ENCODE assay signal across 8 cellular contexts in genomic region chr14:35365130-35366047, GRCh38. TPM values are rescaled to one million over a fixed set of nuclear protein-coding genes. Genes with fewer than 3 reads are reported as not detected.
DNase-seq lines count a peak whose midpoint lies in the region; ATAC-seq and TF ChIP-seq lines count a peak whose summit lies in the region.

No MANE protein-coding gene starts in this region.

- H3K4me3 ChIP-seq in coronary artery = peak overlapping the region; percentile 8

- DNase-seq in CD14-positive monocyte (ENCODE audit: low spot score) = peak; percentile 98
- peak; percentile 64 for DNase-seq in activated CD4-positive, alpha-beta T cell treated with anti-CD3 and anti-CD28 coated beads for 4 hours
- DNase-seq in coronary artery (ENCODE audit: low spot score) = peak; percentile 92
- DNase-seq in mucosa of gallbladder (ENCODE audit: low spot score) = peak; percentile 76
- DNase-seq in stimulated activated effector memory CD8-positive, alpha-beta T cell treated with anti-CD3 and anti-CD28 coated beads, Interleukin-12 subunit alpha, Interleukin-12 subunit beta, amount 100 ng/mL, for 72 hours (ENCODE audit: low spot score in 2 of 2) = peak; percentile 52 to 84
- no peak for DNase-seq in NCI-H2196 treated with DMSO at 0.1 percent for 48 hours (lab: John Stamatoyannopoulos, UW; ENCODE audit: unreplicated experiment)

- H3K36me3 Mint-ChIP-seq in CD14-positive monocyte = peaks cover 2% of the 10 kb centered on the region in 2 donors
- peaks cover 7% of the 10 kb centered on the region for H3K36me3 Mint-ChIP-seq in stimulated activated effector memory CD8-positive, alpha-beta T cell treated with anti-CD3 and anti-CD28 coated beads, Interleukin-12 subunit alpha, Interleukin-12 subunit beta, amount 100 ng/mL, for 72 hours

- H3K4me3 Mint-ChIP-seq in CD14-positive monocyte = peak overlapping the region; percentile 48 to 61
- H3K4me3 Mint-ChIP-seq in stimulated activated effector memory CD8-positive, alpha-beta T cell treated with anti-CD3 and anti-CD28 coated beads, Interleukin-12 subunit alpha, Interleukin-12 subunit beta, amount 100 ng/mL, for 72 hours = peak overlapping the region; percentile 77

- peaks cover 47% of the 10 kb centered on the region for H3K4me1 Mint-ChIP-seq in CD14-positive monocyte
- H3K4me1 Mint-ChIP-seq in stimulated activated effector memory CD8-positive, alpha-beta T cell treated with anti-CD3 and anti-CD28 coated beads, Interleukin-12 subunit alpha, Interleukin-12 subunit beta, amount 100 ng/mL, for 72 hours = peaks cover 45% of the 10 kb centered on the region

- peak overlapping the region; percentile 98 to 100 (median 99) for H3K27ac Mint-ChIP-seq in CD14-positive monocyte
- peak overlapping the region; percentile 98 for H3K27ac Mint-ChIP-seq in stimulated activated effector memory CD8-positive, alpha-beta T cell treated with anti-CD3 and anti-CD28 coated beads, Interleukin-12 subunit alpha, Interleukin-12 subunit beta, amount 100 ng/mL, for 72 hours

- ATAC-seq in HG03565 (IDR thresholded peaks at IDR 0.05; ENCODE audit: unreplicated experiment) = peak; percentile 46
- peak; percentile 97 for ATAC-seq in stimulated activated effector memory CD8-positive, alpha-beta T cell treated with anti-CD3 and anti-CD28 coated beads, Interleukin-12 subunit alpha, Interleukin-12 subunit beta, amount 100 ng/mL, for 72 hours
- no peak for ATAC-seq in GM18519 (IDR thresholded peaks at IDR 0.05; ENCODE audit: low FRiP score, unreplicated experiment)

- peak overlapping the region; percentile 82 to 90 for H3K27ac ChIP-seq in coronary artery

- intact Hi-C loops in CD14-positive monocyte (cut with micrococcal nuclease) = loop anchor here (1.0 to 10.0 kb wide), 4 partner anchors 33 to 81 kb away; partner anchors contain the start of gene NFKBIA (in 2 of the 2)

- peaks cover 0 to 3% (median 0%) of the 10 kb centered on the region in 3 donors for H3K27me3 Mint-ChIP-seq in CD14-positive monocyte (ENCODE audit: low read depth in 3 of 3)

- no peak for TF ChIP-seq CTCF in CD14-positive monocyte (IDR thresholded peaks at IDR 0.05)
- TF ChIP-seq CTCF in coronary artery (IDR thresholded peaks at IDR 0.05) = no peak

- peaks cover 0 to 1% (median 0%) of the 10 kb centered on the region in 7 donors for H3K9me3 Mint-ChIP-seq in CD14-positive monocyte
- H3K9me3 Mint-ChIP-seq in stimulated activated effector memory CD8-positive, alpha-beta T cell treated with anti-CD3 and anti-CD28 coated beads, Interleukin-12 subunit alpha, Interleukin-12 subunit beta, amount 100 ng/mL, for 72 hours = no peaks in the 10 kb centered on the region

RNA-seq across cellular contexts. Expression of gene NFKBIA, which starts 39.2 kb away (rescaled TPM):
- polyA plus RNA-seq in CD14-positive monocyte = 100 to 1,000 TPM; 868 to 935 TPM
- 74.8 TPM for total RNA-seq in mucosa of gallbladder
